Comparison of ENCODE assay signal across 9 cellular contexts in the genomic region with DNA sequence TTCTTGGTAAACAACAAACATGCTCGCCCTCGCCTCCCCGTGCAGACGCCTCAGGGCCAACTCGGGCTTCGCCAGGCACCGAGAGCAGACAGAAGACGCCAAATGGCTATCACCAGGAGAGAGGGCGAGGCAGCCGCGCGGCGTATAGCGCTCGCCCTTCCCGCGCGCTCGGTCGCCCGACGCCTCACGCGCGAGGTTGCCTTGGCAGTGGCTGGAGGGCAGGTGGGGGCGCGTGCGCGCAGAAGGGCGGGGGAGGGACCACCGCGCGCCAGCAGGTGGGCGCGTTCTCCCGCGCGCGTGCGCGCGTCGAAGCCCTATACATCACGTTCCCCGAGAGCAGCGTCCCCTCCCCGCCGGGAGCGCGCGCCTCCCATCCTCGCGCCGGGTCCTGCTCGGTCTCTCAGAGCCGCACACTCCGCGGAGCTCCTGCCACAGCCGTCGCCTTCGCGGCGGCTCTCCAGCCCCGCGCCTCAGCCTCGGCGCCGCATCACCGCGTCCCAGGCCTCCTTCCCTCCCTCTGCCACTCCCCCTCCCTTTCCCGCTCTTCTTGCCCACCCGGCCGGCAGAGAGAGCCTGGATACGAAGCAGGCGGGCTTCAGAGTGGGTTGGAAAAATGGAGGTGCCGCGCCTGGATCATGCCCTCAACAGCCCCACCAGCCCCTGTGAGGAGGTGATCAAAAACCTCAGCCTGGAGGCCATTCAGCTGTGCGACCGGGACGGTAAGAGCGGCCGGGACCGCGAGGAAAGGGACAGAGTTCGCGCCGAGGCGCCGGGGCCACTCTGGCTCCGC. TPM values are rescaled to one million over a fixed set of nuclear protein-coding genes. Genes with fewer than 3 reads are reported as not detected.
DNase-seq lines count a peak whose midpoint lies in the region; ATAC-seq, FAIRE-seq and TF ChIP-seq lines count a peak whose summit lies in the region.
"Had no signal": no experiment of that assay in that cellular context is flagged by ENCODE, and none has a peak within 500 bp of the region (broad histone marks: within the 10 kb centered on the region; RNA-seq: fewer than 3 reads in every experiment).

A gene (plus strand): TSS at position 403 of the 790 bp plus-strand sequence. CDS start 211 bp downstream, at position 614.

- POLR2A ChIA-PET in A549 (lab: Yijun Ruan, JAX), result no interaction called here

- H3K27me3 ChIP-seq in HUES64 (ENCODE audit: insufficient read depth, low read length) (peaks cover 69% of the 10 kb centered on the region), spleen (replicated peaks in 1 of 7) (peaks cover 0 to 39% (median 24%) of the 10 kb centered on the region in 7 donors)

- H3K4me1 ChIP-seq in A549 (peaks cover 5% of the 10 kb centered on the region; the same call in 2 of the 3 replicates), HUES64 (ENCODE audit: insufficient read depth, low read length) (no peaks in the 10 kb centered on the region), kidney (ENCODE audit: control insufficient read depth in 1 of 2, insufficient read depth in 1 of 2, low read depth in 1 of 2, low read length in 2 of 2) (peaks cover 0 to 4% of the 10 kb centered on the region in 2 donors), spleen (peaks cover 0 to 17% (median 7%) of the 10 kb centered on the region in 6 donors)

- FAIRE-seq in A549 (lab: Jason Lieb, UNC), result no peak
- no peak for FAIRE-seq in kidney (lab: Jason Lieb, UNC)

- TF ChIP-seq EP300 in A549 (IDR thresholded peaks at IDR 0.05), result no peak

- TF ChIP-seq RAD21 in A549 (conservative IDR thresholded peaks at IDR 0.05 in 1 of 2, IDR thresholded peaks at IDR 0.05 in 1 of 2), result no peak

- H3K36me3 ChIP-seq in HUES64 (ENCODE audit: insufficient read depth, low read length) (no peaks in the 10 kb centered on the region), kidney (ENCODE audit: control insufficient read depth in 1 of 2, insufficient read depth in 2 of 2, low read length in 2 of 2) (no peaks in the 10 kb centered on the region), spleen (no peaks in the 10 kb centered on the region)

- CTCF ChIA-PET in A549 (lab: Yijun Ruan, JAX), result interaction anchor here (1.0 to 1.5 kb wide), 2 partner anchors 12 to 224 kb away, joined by 3 to 5 read pairs; no protein-coding TSS in a partner anchor

- DNase-seq in A549 (ENCODE audit: low read depth in 1 of 2, low spot score in 1 of 2) (peak; percentile 4 to 14), anterior cingulate cortex (lab: John Stamatoyannopoulos, UW) (peak in 55 of 58 donors; percentile 20 to 84 (median 66)), kidney (peak; percentile 77), spleen (peak; percentile 59), activated gamma-delta T cell (lab: John Stamatoyannopoulos, UW) (no peak)

- ATAC-seq in A549, result peak; percentile 79 to 85
- no peak for ATAC-seq in GM19035 (IDR thresholded peaks at IDR 0.05; ENCODE audit: unreplicated experiment)
- no peak for ATAC-seq in HG03354 (IDR thresholded peaks at IDR 0.05; ENCODE audit: poor library complexity, severe bottlenecking, unreplicated experiment)

- TF ChIP-seq CTCF in A549 (IDR thresholded peaks at IDR 0.05) (no peak), kidney (IDR thresholded peaks at IDR 0.05; ENCODE audit: borderline replicate concordance, extremely low read depth, insufficient read depth) (no peak), spleen (IDR thresholded peaks at IDR 0.05 in 8 of 11, conservative IDR thresholded peaks at IDR 0.05 in 3 of 11) (no peak)

- WGBS in A549 (ENCODE audit: missing lambda C conversion rate), result 30% methylated on average over 33 of the region's 90 CpGs
- WGBS in HUES64, result 1% methylated on average over 89 of the region's 90 CpGs
- WGBS in spleen, 5 donors, result 2 to 12% (median 4%) methylated on average over 40 to 90 of the region's 90 CpGs

- intact Hi-C loops in kidney (cut with DNase I), result loop anchor here (10.0 kb wide), 1 partner anchor 232 kb away; no protein-coding TSS in a partner anchor
- intact Hi-C loops in spleen (cut with DNase I; ENCODE audit: low total_unique reads), result no loop called here

- H3K4me2 ChIP-seq in A549, result peak within 1 kb of the TSS; percentile 75

- TF ChIP-seq POLR2A in A549 (IDR thresholded peaks at IDR 0.05; ENCODE audit: low read length), result no peak
- TF ChIP-seq POLR2A in spleen (IDR thresholded peaks at IDR 0.05), result no peak

- H3K9me3 ChIP-seq in A549, result no peaks in the 10 kb centered on the region
- H3K9me3 ChIP-seq in HUES64 (ENCODE audit: insufficient read depth, low read depth, low read length), result no peaks in the 10 kb centered on the region
- H3K9me3 ChIP-seq in kidney (ENCODE audit: control insufficient read depth in 1 of 2, low read length in 2 of 2), result no peaks in the 10 kb centered on the region
- no peaks in the 10 kb centered on the region for H3K9me3 ChIP-seq in spleen

- H3K27ac ChIP-seq in A549 (peak within 1 kb of the TSS; percentile 51 to 65; a peak in 5 of 6 replicates), HUES64 (ENCODE audit: low read depth, low read length) (no peak within 1 kb of the TSS), kidney (ENCODE audit: low read depth in 2 of 2, low read length in 2 of 2) (peak within 1 kb of the TSS; percentile 70 to 83), spleen (no peak within 1 kb of the TSS)

- peak within 1 kb of the TSS; percentile 50 for H3K4me3 ChIP-seq in A549
- H3K4me3 ChIP-seq in HUES64 (ENCODE audit: low read length), result peak within 1 kb of the TSS; percentile 51
- H3K4me3 ChIP-seq in kidney (ENCODE audit: low read length in 2 of 2), result peak within 1 kb of the TSS; percentile 63 to 86
- H3K4me3 ChIP-seq in spleen, result peak within 1 kb of the TSS in 6 of 8 donors; percentile 12 to 51 (median 18)

- peak within 1 kb of the TSS; percentile 33; the same call in 1 of the 2 replicates for H3K9ac ChIP-seq in HUES64 (ENCODE audit: low read depth, low read length)
- H3K9ac ChIP-seq in kidney (ENCODE audit: low read length in 2 of 2), result peak within 1 kb of the TSS; percentile 13 to 82

TF ChIP-seq in A549, 52 proteins besides CTCF, POLR2A, EP300 and RAD21:
- no peak for TF ChIP-seq NFE2L2 (conservative IDR thresholded peaks at IDR 0.05; ENCODE audit: low read length)
- TF ChIP-seq, protein P1, sequence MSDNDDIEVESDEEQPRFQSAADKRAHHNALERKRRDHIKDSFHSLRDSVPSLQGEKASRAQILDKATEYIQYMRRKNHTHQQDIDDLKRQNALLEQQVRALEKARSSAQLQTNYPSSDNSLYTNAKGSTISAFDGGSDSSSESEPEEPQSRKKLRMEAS (IDR thresholded peaks at IDR 0.05), result peak; percentile 70
- TF ChIP-seq, protein P2, sequence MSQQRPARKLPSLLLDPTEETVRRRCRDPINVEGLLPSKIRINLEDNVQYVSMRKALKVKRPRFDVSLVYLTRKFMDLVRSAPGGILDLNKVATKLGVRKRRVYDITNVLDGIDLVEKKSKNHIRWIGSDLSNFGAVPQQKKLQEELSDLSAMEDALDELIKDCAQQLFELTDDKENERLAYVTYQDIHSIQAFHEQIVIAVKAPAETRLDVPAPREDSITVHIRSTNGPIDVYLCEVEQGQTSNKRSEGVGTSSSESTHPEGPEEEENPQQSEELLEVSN (IDR thresholded peaks at IDR 0.05; ENCODE audit: borderline replicate concordance, low read depth), result peak; percentile 86

RNA-seq across cellular contexts. Expression of the gene that starts here (rescaled TPM):
- polyA plus RNA-seq in A549 (2011; rRNA removed) (0.82 and 0.97 TPM in 2 replicates), A549 (2017; fragmentation: RNase III; extraction: RNeasy Plus Mini Kit Qiagen cat#74134 plus additional on column Dnase treatment) (0.30 to 0.88 TPM (median 0.35 TPM) in 3 replicates), kidney (ENCODE audit: insufficient read depth, low read depth, low replicate concordance) (19.2 TPM), spleen (under 1 TPM in 2 of 3 donors, not detected in 1; 0.03 to 0.04 TPM)
- polyA plus RNA-seq in A549 (2012; cell fraction: cytosol; rRNA removed), result 0.08 and 0.14 TPM in 2 replicates
- polyA plus RNA-seq in A549 (2012; cell fraction: nucleus; rRNA removed), result 0.07 and 0.13 TPM in 2 replicates
- 0.19 and 0.29 TPM in 2 replicates for polyA minus RNA-seq in A549 (2011; rRNA and poly(A)+ RNA removed)
- polyA plus RNA-seq in HUES64 (2013, experiment 1 of 2), result 0.95 TPM
- polyA plus RNA-seq in HUES64 (2013, experiment 2 of 2), result 1.9 TPM
- total RNA-seq in kidney (12.0 TPM), spleen (not detected)
- total RNA-seq: T-helper 1 cell treated with Interleukin-12 subunit alpha and Interleukin-12 subunit beta and Interleukin-4 antibody, amounts not matched to agents 30 ng/mL and 1 ng/mL, for 36 hours had no signal

Comparison
In these comparisons a context has a peak if more than half of its experiments do, and no peak if none do; other contexts are left out.
1. RNA of the gene that starts here (total RNA-seq): 12.0 TPM in kidney (single experiment); not detected in spleen; every median in the first group is over 10 times any median in the second.
2. RNA of the gene that starts here (polyA plus RNA-seq): 19.2 TPM in kidney (single experiment); 0.07 to 0.97 TPM in A549 and 0.03 to 0.04 TPM in spleen; every median in the first group is over 10 times any median in the second.
3. Peak in DNase-seq, ATAC-seq, H3K4me3 ChIP-seq, H3K27ac ChIP-seq and H3K4me2 ChIP-seq in A549; RNA of the gene not detected or under 1 TPM.
4. Peak in DNase-seq and H3K4me3 ChIP-seq in spleen; RNA of the gene not detected or under 1 TPM.
5. H3K27ac ChIP-seq: peak in kidney (2 of 2); none in HUES64 (single experiment) and spleen (0 of 8).
6. H3K4me3 ChIP-seq: peak in every context shown above with its lines; median percentile 74 in kidney; 51 in HUES64; 50 in A549; 18 in spleen.